In genomic region chr17:38544175-38544838, GRCh38 we compare ENCODE assay signal across 17 cellular contexts.
A peak's percentile ranks its signal among the peaks of the same experiment; 100 is the strongest.
DNase-seq lines count a peak whose midpoint lies in the region; ATAC-seq, FAIRE-seq and TF ChIP-seq lines count a peak whose summit lies in the region.
"Had no signal": no experiment of that assay in that cellular context is flagged by ENCODE, and none has a peak within 500 bp of the region (broad histone marks: within the 10 kb centered on the region; RNA-seq: fewer than 3 reads in every experiment).

No MANE protein-coding gene starts in this region.

- H3K4me1 ChIP-seq in A549 (no peaks in the 10 kb centered on the region), HEK293 (ENCODE audit: control insufficient read depth, insufficient read depth, low read length) (no peaks in the 10 kb centered on the region), kidney (ENCODE audit: control insufficient read depth in 1 of 2, insufficient read depth in 1 of 2, low read depth in 1 of 2, low read length in 2 of 2) (no peaks in the 10 kb centered on the region)
- peaks cover 6 to 17% (median 11%) of the 10 kb centered on the region in 10 experiments; a peak in 17 of 20 replicates for H3K4me1 ChIP-seq in BLaER1 treated with 17β-estradiol and CSF1 and Interleukin-3, amounts not matched to agents 10 nM and 100 nM
- H3K4me1 ChIP-seq: BE2C had no signal

- no peaks in the 10 kb centered on the region for H3K36me3 ChIP-seq in BLaER1 treated with 17β-estradiol and CSF1 and Interleukin-3, amounts not matched to agents 10 nM and 100 nM
- H3K36me3 ChIP-seq in HEK293 (ENCODE audit: control insufficient read depth in 2 of 2, insufficient read depth in 1 of 2, low read length in 2 of 2) (peaks cover 0 to 6% of the 10 kb centered on the region in 2 experiments; a peak in 2 of 3 replicates), kidney (ENCODE audit: control insufficient read depth in 1 of 2, insufficient read depth in 2 of 2, low read length in 2 of 2) (no peaks in the 10 kb centered on the region)
- H3K36me3 ChIP-seq: BE2C had no signal

- TF ChIP-seq RAD21 in A549 (conservative IDR thresholded peaks at IDR 0.05 in 1 of 2, IDR thresholded peaks at IDR 0.05 in 1 of 2): no peak

- TF ChIP-seq EP300 in A549 (IDR thresholded peaks at IDR 0.05): no peak

- TF ChIP-seq POLR2A in A549 (IDR thresholded peaks at IDR 0.05; ENCODE audit: low read length): no peak

- intact Hi-C loops in kidney (cut with DNase I): no loop called here

- 70% methylated on average over 10 of the region's 10 CpGs for WGBS in A549 (ENCODE audit: missing lambda C conversion rate)

- no peaks in the 10 kb centered on the region; a peak in 2 of 22 replicates for H4K20me1 ChIP-seq in BLaER1 treated with 17β-estradiol and CSF1 and Interleukin-3, amounts not matched to agents 10 nM and 100 nM

- ATAC-seq in A549 (peak; percentile 12 to 45; a peak in 2 of 6 replicates), esophagus mucosa (peak; percentile 10)
- ATAC-seq: GM12878 had no signal

- H3K9me3 ChIP-seq in A549 (no peaks in the 10 kb centered on the region), HEK293 (ENCODE audit: control insufficient read depth, insufficient read depth, low read depth, low read length) (no peaks in the 10 kb centered on the region), kidney (ENCODE audit: control insufficient read depth in 1 of 2, low read length in 2 of 2) (no peaks in the 10 kb centered on the region)
- no peaks in the 10 kb centered on the region for H3K9me3 ChIP-seq in BLaER1 treated with 17β-estradiol and CSF1 and Interleukin-3, amounts not matched to agents 10 nM and 100 nM (replicated peaks in 1 of 11)
- H3K9me3 ChIP-seq: BE2C had no signal

- no peak overlapping the region for H3K9ac ChIP-seq in BLaER1 treated with 17β-estradiol and CSF1 and Interleukin-3, amounts not matched to agents 10 nM and 100 nM
- no peak overlapping the region for H3K9ac ChIP-seq in kidney (ENCODE audit: low read length in 2 of 2)
- H3K9ac ChIP-seq: GM23248 had no signal

- CTCF ChIA-PET in A549 (lab: Yijun Ruan, JAX): interaction anchor here (0.5 to 28.4 kb wide), 9 partner anchors 11 to 619 kb away, joined by 3 to 948 read pairs (median 10); partner anchors contain the start of gene SRCIN1
- CTCF ChIA-PET in HEK293 (lab: Yijun Ruan, JAX): interaction anchor here (0.6 to 4.5 kb wide), 6 partner anchors 8 to 119 kb away, joined by 3 to 39 read pairs (median 4); no protein-coding TSS in a partner anchor

- H3K4me3 ChIP-seq in A549: no peak overlapping the region
- no peak overlapping the region for H3K4me3 ChIP-seq in BLaER1 treated with 17β-estradiol and CSF1 and Interleukin-3, amounts not matched to agents 10 nM and 100 nM
- H3K4me3 ChIP-seq in HEK293 (ENCODE audit: low read depth, low read length): no peak overlapping the region
- no peak overlapping the region for H3K4me3 ChIP-seq in kidney (ENCODE audit: low read length in 2 of 2)
- H3K4me3 ChIP-seq: GM12878, GM23248 had no signal

- in situ Hi-C loops in KBM-7 (cut with MboI; ENCODE audit: low pct_unique_long_range_greater_than_20kb, low sequenced_read_pairs): no loop called here

- no peak overlapping the region for H3K27ac ChIP-seq in A549
- H3K27ac ChIP-seq in BLaER1 treated with 17β-estradiol and CSF1 and Interleukin-3, amounts not matched to agents 10 nM and 100 nM: no peak overlapping the region
- H3K27ac ChIP-seq in HEK293 (ENCODE audit: extremely low read depth, low read depth, low read length): no peak overlapping the region
- no peak overlapping the region for H3K27ac ChIP-seq in kidney (ENCODE audit: low read depth in 2 of 2, low read length in 2 of 2)
- H3K27ac ChIP-seq: GM23248 had no signal

- H3K4me2 ChIP-seq in A549: no peak overlapping the region
- H3K4me2 ChIP-seq in BLaER1 treated with 17β-estradiol and CSF1 and Interleukin-3, amounts not matched to agents 10 nM and 100 nM: peak overlapping the region in 9 of 11 experiments; percentile 11 to 53 (median 31); a peak in 9 of 22 replicates

- DNase-seq in A549 (ENCODE audit: low read depth in 1 of 2, low spot score in 1 of 2): no peak
- DNase-seq in KBM-7: no peak
- DNase-seq in kidney: no peak
- no peak for DNase-seq in KG1 (lab: John Stamatoyannopoulos, UW)
- DNase-seq: BE2C; Calu3; CD4-positive, alpha-beta T cell; DMS 273 treated with DMSO at 0.1 percent for 48 hours; GM23248 had no signal

- TF ChIP-seq CTCF in A549 (IDR thresholded peaks at IDR 0.05) (no peak), HEK293 (tag by site-specific recombination; IDR thresholded peaks at IDR 0.05) (no peak), kidney (IDR thresholded peaks at IDR 0.05; ENCODE audit: borderline replicate concordance, extremely low read depth, insufficient read depth) (no peak)

- POLR2A ChIA-PET in A549 (lab: Yijun Ruan, JAX) (no interaction called here), HEK293 (lab: Yijun Ruan, JAX) (no interaction called here)

- H3K27me3 ChIP-seq in BLaER1 treated with 17β-estradiol and CSF1 and Interleukin-3, amounts not matched to agents 10 nM and 100 nM: 0 out of 22 replicates have a peak, but pooled peaks cover 0 to 5% (median 0%) of the 10 kb centered on the region in 11 experiments
- H3K27me3 ChIP-seq: BE2C had no signal

- FAIRE-seq in A549 (lab: Jason Lieb, UNC): no peak
- no peak for FAIRE-seq in kidney (lab: Jason Lieb, UNC)
- FAIRE-seq: A204.1, GM12878, GM18507, H54, HTR-8/SVneo had no signal

TF ChIP-seq in A549, 52 proteins besides CTCF, POLR2A, EP300 and RAD21 (continues in another document):
- TF ChIP-seq CHD4 (IDR thresholded peaks at IDR 0.05; ENCODE audit: borderline replicate concordance) (no peak), RCOR1 (IDR thresholded peaks at IDR 0.05; ENCODE audit: low read depth, low read length) (no peak), FOSL2 (IDR thresholded peaks at IDR 0.05) (no peak), FOSL2 (CRISPR knock-in tag; IDR thresholded peaks at IDR 0.05) (no peak), BCL3 (IDR thresholded peaks at IDR 0.05) (no peak), JUNB (IDR thresholded peaks at IDR 0.05) (no peak), HEYL (CRISPR knock-in tag; IDR thresholded peaks at IDR 0.05) (no peak), MAZ (IDR thresholded peaks at IDR 0.05; ENCODE audit: borderline replicate concordance, low read depth, low read length) (no peak), PHF8 (IDR thresholded peaks at IDR 0.05; ENCODE audit: borderline replicate concordance, low read depth) (no peak), NPAS2 (CRISPR knock-in tag; IDR thresholded peaks at IDR 0.05; ENCODE audit: borderline replicate concordance) (no peak), TFCP2L1 (CRISPR knock-in tag; IDR thresholded peaks at IDR 0.05) (no peak), FOXS1 (CRISPR knock-in tag; IDR thresholded peaks at IDR 0.05) (no peak)

TF ChIP-seq in HEK293, 187 proteins besides CTCF, POLR2A, EP300 and RAD21:
- TF ChIP-seq ZBTB44 (tag by site-specific recombination; IDR thresholded peaks at IDR 0.05): no peak
- TF ChIP-seq SP2 (tag by site-specific recombination; IDR thresholded peaks at IDR 0.05): peak; percentile 26; the same call in 1 of the 2 replicates
